8 cellular contexts compared by ENCODE assay signal in the genomic region with DNA sequence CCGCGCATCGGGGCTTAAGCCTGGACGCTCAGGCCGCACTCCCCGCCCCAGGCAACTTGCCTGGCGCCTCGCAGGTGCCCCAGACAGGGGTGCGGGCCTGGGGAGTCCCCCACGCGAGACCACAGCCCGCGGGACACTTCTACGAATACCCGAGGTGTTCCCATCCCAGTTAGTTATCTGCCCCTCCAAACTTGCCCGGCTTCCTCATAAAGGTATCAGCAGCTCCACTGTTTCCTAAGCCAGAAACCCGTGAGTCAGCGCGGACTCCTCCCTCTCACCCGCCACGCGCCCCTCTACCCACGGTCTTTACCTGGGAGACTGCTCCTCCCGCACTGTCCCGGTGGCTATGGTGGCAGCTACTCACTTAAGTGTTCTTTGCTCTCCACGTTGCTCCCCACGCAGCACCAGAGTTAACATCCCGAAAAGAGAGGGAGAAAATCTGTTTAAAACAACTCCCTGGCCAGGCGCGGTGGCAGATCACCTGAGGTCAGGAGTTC. TPM values are rescaled to one million over a fixed set of nuclear protein-coding genes. Genes with fewer than 3 reads are reported as not detected.
DNase-seq lines count a peak whose midpoint lies in the region; TF ChIP-seq lines count a peak whose summit lies in the region.

No MANE protein-coding gene starts in this region.

- in situ Hi-C loops in GM13977 (cut with MboI; ENCODE audit: low pct_unique_long_range_greater_than_20kb, low sequenced_read_pairs, unreplicated experiment) = loop anchor here (25.0 kb wide), 1 partner anchor 194 kb away; no protein-coding TSS in a partner anchor

- intact Hi-C loops in activated CD4-positive, alpha-beta memory T cell treated with anti-CD3 and anti-CD28 coated beads for 36 hours (cut with micrococcal nuclease) = no loop called here

- H3K27me3 Mint-ChIP-seq in activated CD4-positive, alpha-beta memory T cell treated with anti-CD3 and anti-CD28 coated beads for 36 hours = peaks cover 1% of the 10 kb centered on the region

- peak overlapping the region; percentile 67 for H3K4me3 Mint-ChIP-seq in activated CD4-positive, alpha-beta memory T cell treated with anti-CD3 and anti-CD28 coated beads for 36 hours

- CTCF ChIA-PET in activated CD4-positive, alpha-beta memory T cell treated with anti-CD3 and anti-CD28 coated beads for 36 hours (lab: Charles Lee) = no interaction called here

- H3K36me3 ChIP-seq in HUES48 (ENCODE audit: control insufficient read depth, insufficient read depth, low read length) (peaks cover 15% of the 10 kb centered on the region; the same call in 1 of the 2 replicates), iPS-18a (ENCODE audit: control insufficient read depth, low read depth, low read length) (no peaks in the 10 kb centered on the region)

- H3K4me3 ChIP-seq in HUES48 (ENCODE audit: low read depth, low read length) (peak overlapping the region; percentile 92), iPS-18a (ENCODE audit: low read length) (peak overlapping the region; percentile 52)

- DNase-seq in activated CD4-positive, alpha-beta memory T cell treated with anti-CD3 and anti-CD28 coated beads for 36 hours = peak; percentile 36
- peak; percentile 18 for DNase-seq in stimulated activated CD4-positive, alpha-beta T cell treated with anti-CD3 and anti-CD28 coated beads, Interleukin-4, amount 100 ng/mL, for 1 hour
- DNase-seq in GM13977 (ENCODE audit: low spot score) (no peak), Ammon's horn (ENCODE audit: low spot score) (no peak), HuH-7.5 (ENCODE audit: low spot score) (no peak)
- DNase-seq in central memory CD4-positive, alpha-beta T cell = no peak

- POLR2A ChIA-PET in activated CD4-positive, alpha-beta memory T cell treated with anti-CD3 and anti-CD28 coated beads for 36 hours (lab: Charles Lee) = no interaction called here

- H3K4me1 Mint-ChIP-seq in activated CD4-positive, alpha-beta memory T cell treated with anti-CD3 and anti-CD28 coated beads for 36 hours (ENCODE audit: low read depth) = peaks cover 36% of the 10 kb centered on the region

- H3K27me3 ChIP-seq in HUES48 (ENCODE audit: control insufficient read depth, insufficient read depth, low read length) = no peaks in the 10 kb centered on the region
- peaks cover 8% of the 10 kb centered on the region for H3K27me3 ChIP-seq in iPS-18a (ENCODE audit: control insufficient read depth, insufficient read depth, low read length)

- no peak for TF ChIP-seq CTCF in GM13977 (IDR thresholded peaks at IDR 0.05; ENCODE audit: extremely low read depth, insufficient read depth, missing control alignments)

- H3K9me3 ChIP-seq in HUES48 (ENCODE audit: control insufficient read depth, insufficient read depth, low read length) (no peaks in the 10 kb centered on the region), iPS-18a (ENCODE audit: control insufficient read depth, low read depth, low read length) (no peaks in the 10 kb centered on the region)

- peak overlapping the region; percentile 89; the same call in 1 of the 2 replicates for H3K9ac ChIP-seq in HUES48 (ENCODE audit: low read depth, low read length)
- H3K9ac ChIP-seq in iPS-18a (ENCODE audit: low read length) = peak overlapping the region; percentile 67

- 0 out of 2 replicates have a peak, but pooled peaks cover 7% of the 10 kb centered on the region for H3K4me1 ChIP-seq in HUES48 (ENCODE audit: control insufficient read depth, insufficient read depth, low read length)
- peaks cover 12% of the 10 kb centered on the region for H3K4me1 ChIP-seq in iPS-18a (ENCODE audit: control insufficient read depth, low read depth, low read length)

- H3K9me3 Mint-ChIP-seq in activated CD4-positive, alpha-beta memory T cell treated with anti-CD3 and anti-CD28 coated beads for 36 hours = no peaks in the 10 kb centered on the region

- H3K36me3 Mint-ChIP-seq in activated CD4-positive, alpha-beta memory T cell treated with anti-CD3 and anti-CD28 coated beads for 36 hours = peaks cover 17% of the 10 kb centered on the region

- H3K27ac ChIP-seq in HUES48 (ENCODE audit: low read depth, low read length) (no peak overlapping the region), iPS-18a (ENCODE audit: low read length) (no peak overlapping the region)

- no peak overlapping the region for H3K27ac Mint-ChIP-seq in activated CD4-positive, alpha-beta memory T cell treated with anti-CD3 and anti-CD28 coated beads for 36 hours

RNA-seq across cellular contexts. Expression of a gene that starts 1.0 kb away (rescaled TPM):
- total RNA-seq in activated CD4-positive, alpha-beta memory T cell treated with anti-CD3 and anti-CD28 coated beads for 36 hours = 10 to 100 TPM; 26.6 to 29.5 TPM

Comparison
In these comparisons a context has a peak if more than half of its experiments do, and no peak if none do; other contexts are left out.
1. DNase-seq: peak in activated CD4-positive, alpha-beta memory T cell treated with anti-CD3 and anti-CD28 coated beads for 36 hours (single experiment) and stimulated activated CD4-positive, alpha-beta T cell treated with anti-CD3 and anti-CD28 coated beads, Interleukin-4, amount 100 ng/mL, for 1 hour (single experiment); none in GM13977 (single experiment), central memory CD4-positive, alpha-beta T cell (single experiment), Ammon's horn (single experiment) and HuH-7.5 (single experiment).